In the genomic region with DNA sequence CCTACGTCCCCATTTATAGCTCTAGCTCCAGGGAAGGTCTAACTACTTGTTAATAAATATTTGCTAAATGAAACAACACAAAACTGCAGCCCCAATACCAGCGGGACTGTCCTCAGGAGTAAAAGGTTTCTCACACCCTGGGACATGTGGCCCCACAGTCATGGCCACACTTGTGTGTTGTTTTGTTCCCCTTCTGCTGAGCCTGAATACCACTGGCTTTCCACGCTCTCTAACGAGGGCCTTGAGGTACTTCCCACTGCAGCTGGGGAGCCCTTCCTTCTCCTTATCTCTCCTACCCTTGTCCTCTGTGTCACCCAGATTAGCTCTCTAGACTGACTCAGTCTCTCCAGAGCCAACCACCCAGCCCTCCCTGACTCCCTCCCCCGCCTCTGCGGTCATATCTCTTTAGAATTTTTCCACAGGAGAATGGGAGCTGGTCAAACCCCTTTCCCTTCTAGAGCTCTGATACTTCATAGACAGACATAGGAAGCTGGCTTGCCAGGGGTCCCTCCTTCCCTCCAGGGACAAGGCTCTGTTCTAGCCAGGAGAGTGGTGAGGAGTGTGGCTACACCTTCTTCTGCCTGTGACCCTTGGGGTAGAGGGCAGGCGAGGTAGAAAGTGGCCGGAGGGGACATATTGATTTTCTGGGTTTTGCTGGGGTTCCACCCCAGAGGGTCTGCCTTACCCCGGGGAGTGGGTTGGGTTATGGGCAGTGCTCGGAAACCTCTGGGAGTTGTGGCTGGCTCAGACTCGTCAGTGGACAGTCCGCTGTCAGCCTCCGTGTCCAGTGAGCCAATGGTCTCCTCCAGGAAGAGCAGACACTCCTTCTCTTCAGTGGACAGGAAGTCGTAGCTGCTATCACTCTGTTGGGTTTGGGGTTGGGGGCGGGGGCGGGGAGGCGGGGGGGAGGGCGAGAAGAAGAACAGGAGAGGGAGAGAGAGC, we compare ENCODE assay signal across 13 cellular contexts. TPM values are rescaled to one million over a fixed set of nuclear protein-coding genes. Genes with fewer than 3 reads are reported as not detected.
A peak's percentile ranks its signal among the peaks of the same experiment; 100 is the strongest.
DNase-seq lines count a peak whose midpoint lies in the region; ATAC-seq and TF ChIP-seq lines count a peak whose summit lies in the region.
"Had no signal": no experiment of that assay in that cellular context is flagged by ENCODE, and none has a peak within 500 bp of the region (broad histone marks: within the 10 kb centered on the region; RNA-seq: fewer than 3 reads in every experiment).

No MANE protein-coding gene starts in this region.

- TF ChIP-seq EP300 in SK-N-SH (IDR thresholded peaks at IDR 0.05; ENCODE audit: borderline replicate concordance in 1 of 2, low read depth in 1 of 2, low read length in 1 of 2), result no peak

- peak overlapping the region; percentile 43 for H4K8ac ChIP-seq in trophoblast cell (ENCODE audit: low read depth, low read length)

- POLR2A ChIA-PET in SK-N-SH (lab: Yijun Ruan, JAX), result no interaction called here

- H3K9me3 Mint-ChIP-seq in activated T-cell treated with anti-CD3 and anti-CD28 coated beads, Interleukin-2, amount 50 U/mL, for 4 hours, result no peaks in the 10 kb centered on the region

- H3K18ac ChIP-seq in trophoblast cell (ENCODE audit: low read length), result no peak overlapping the region

- H3K9ac ChIP-seq in SK-N-SH (0 out of 2 replicates have a peak overlapping the region, but pooled peaks have one; percentile 17), trophoblast cell (ENCODE audit: low read length) (no peak overlapping the region), Karpas-422 (ENCODE audit: low read length) (no peak overlapping the region)

- H3K14ac ChIP-seq in trophoblast cell (ENCODE audit: low read length), result no peak overlapping the region

- peak overlapping the region; percentile 52 to 91 for H3K27ac ChIP-seq in SK-N-SH (ENCODE audit: low read depth in 2 of 2, low read length in 1 of 2)
- H3K27ac ChIP-seq in trophoblast cell (ENCODE audit: low read depth, low read length), result no peak overlapping the region
- H3K27ac ChIP-seq in Karpas-422 (ENCODE audit: low read length), result no peak overlapping the region

- H3K9me2 ChIP-seq in SK-N-SH (no peaks in the 10 kb centered on the region), Karpas-422 (replicated peaks; ENCODE audit: insufficient read depth, low read length) (no peaks in the 10 kb centered on the region)

- 52% methylated on average over 12 of the region's 18 CpGs for WGBS in SK-N-SH (ENCODE audit: low lambda C conversion rate)
- no CpG with 5 or more reads among the region's 18 CpGs for WGBS in trophoblast cell (ENCODE audit: extremely low coverage, insufficient coverage, insufficient read length)

- H3K27me3 ChIP-seq in SK-N-SH (ENCODE audit: insufficient read depth), result no peaks in the 10 kb centered on the region
- H3K27me3 ChIP-seq in trophoblast cell (ENCODE audit: insufficient read depth, low read length), result no peaks in the 10 kb centered on the region
- no peaks in the 10 kb centered on the region for H3K27me3 ChIP-seq in Karpas-422 (ENCODE audit: low read length)

- H3F3A ChIP-seq in SK-N-SH (replicated peaks; ENCODE audit: insufficient read depth), result peaks cover 17% of the 10 kb centered on the region

- no peak overlapping the region for H2AK5ac ChIP-seq in trophoblast cell (ENCODE audit: low read length)

- H2BK12ac ChIP-seq in trophoblast cell (ENCODE audit: low read length), result peak overlapping the region; percentile 45

- H4K12ac ChIP-seq in trophoblast cell (ENCODE audit: low read depth, low read length), result no peak overlapping the region

- no peak for ATAC-seq in activated T-cell treated with anti-CD3 and anti-CD28 coated beads, Interleukin-2, amount 50 U/mL, for 4 hours
- no peak for ATAC-seq in esophagus mucosa

- no peak overlapping the region for H3K4me3 Mint-ChIP-seq in activated T-cell treated with anti-CD3 and anti-CD28 coated beads, Interleukin-2, amount 50 U/mL, for 4 hours

- peaks cover 22% of the 10 kb centered on the region for H3K27me3 Mint-ChIP-seq in activated T-cell treated with anti-CD3 and anti-CD28 coated beads, Interleukin-2, amount 50 U/mL, for 4 hours (ENCODE audit: low read depth)

- peaks cover 8 to 43% of the 10 kb centered on the region in 2 experiments for H3K4me1 ChIP-seq in SK-N-SH (ENCODE audit: control insufficient read depth in 1 of 2, insufficient read depth in 2 of 2, low read depth in 1 of 2, low read length in 1 of 2)
- H3K4me1 ChIP-seq in trophoblast cell (ENCODE audit: control insufficient read depth in 1 of 2, insufficient read depth in 2 of 2, low read length in 2 of 2), result peaks cover 7 to 9% of the 10 kb centered on the region in 2 experiments
- no peaks in the 10 kb centered on the region for H3K4me1 ChIP-seq in Karpas-422 (ENCODE audit: low read length)

- no peak overlapping the region for H3K23ac ChIP-seq in trophoblast cell (ENCODE audit: low read length)

- H3K4me1 Mint-ChIP-seq in activated T-cell treated with anti-CD3 and anti-CD28 coated beads, Interleukin-2, amount 50 U/mL, for 4 hours (ENCODE audit: low read depth), result no peaks in the 10 kb centered on the region

- CTCF ChIA-PET in SK-N-SH (lab: Yijun Ruan, JAX), result interaction anchor here (0.5 to 1.6 kb wide), 4 partner anchors 22 to 60 kb away, joined by 3 to 4 read pairs (median 3); a partner anchor contains a TSS

- no peak for TF ChIP-seq RAD21 in SK-N-SH (IDR thresholded peaks at IDR 0.05; ENCODE audit: low read length)

- H2BK5ac ChIP-seq in trophoblast cell (ENCODE audit: low read depth, low read length, poor library complexity), result no peak overlapping the region

- no peaks in the 10 kb centered on the region for H3K9me3 ChIP-seq in SK-N-SH
- H3K9me3 ChIP-seq in trophoblast cell (ENCODE audit: insufficient read depth, low read depth, low read length), result no peaks in the 10 kb centered on the region
- no peaks in the 10 kb centered on the region for H3K9me3 ChIP-seq in Karpas-422 (ENCODE audit: low read length)

- TF ChIP-seq CTCF in SK-N-SH (IDR thresholded peaks at IDR 0.05) (no peak), fibroblast of villous mesenchyme (IDR thresholded peaks at IDR 0.05; ENCODE audit: insufficient read depth, low read depth, low read length) (no peak)

- H2AFZ ChIP-seq in SK-N-SH (ENCODE audit: low read depth) (no peak overlapping the region), trophoblast cell (ENCODE audit: insufficient read depth, low read length, poor library complexity) (peak overlapping the region; percentile 11), Karpas-422 (ENCODE audit: low read length) (no peak overlapping the region)

- no peak overlapping the region for H3K4ac ChIP-seq in trophoblast cell (ENCODE audit: low read depth, low read length)

- H2BK120ac ChIP-seq in trophoblast cell (ENCODE audit: insufficient read depth, low read length, poor library complexity), result peak overlapping the region; percentile 64

- H4K20me1 ChIP-seq in SK-N-SH (ENCODE audit: insufficient read depth) (no peaks in the 10 kb centered on the region), Karpas-422 (ENCODE audit: insufficient read depth, low read depth, low read length) (no peaks in the 10 kb centered on the region)

- H3K79me2 ChIP-seq in SK-N-SH (ENCODE audit: insufficient read depth) (no peaks in the 10 kb centered on the region), trophoblast cell (ENCODE audit: control insufficient read depth, insufficient read depth, low read length, poor library complexity) (no peaks in the 10 kb centered on the region), Karpas-422 (ENCODE audit: low read length) (no peaks in the 10 kb centered on the region)

- peak; percentile 50 for DNase-seq in Daoy (ENCODE audit: low read depth)
- DNase-seq in SK-N-SH, result no peak
- peak; percentile 33 for DNase-seq in fibroblast of villous mesenchyme (ENCODE audit: low read depth)
- no peak for DNase-seq in trophoblast cell
- no peak for DNase-seq in activated T-cell treated with anti-CD3 and anti-CD28 coated beads, Interleukin-2, amount 50 U/mL, for 4 hours
- no peak for DNase-seq in NCI-H146 (lab: John Stamatoyannopoulos, UW)
- no peak for DNase-seq in Karpas-422
- DNase-seq: DMS 273 treated with DMSO at 0.1 percent for 48 hours; effector CD8-positive, alpha-beta T cell; NCI-H526 had no signal

- H3K4me2 ChIP-seq in SK-N-SH (no peak overlapping the region; the same call in 1 of the 2 replicates), trophoblast cell (ENCODE audit: low read length) (no peak overlapping the region), Karpas-422 (ENCODE audit: low read depth, low read length, poor library complexity, severe bottlenecking) (no peak overlapping the region)

- peaks cover 2% of the 10 kb centered on the region for H3K79me1 ChIP-seq in trophoblast cell (ENCODE audit: low read length)

- H4K91ac ChIP-seq in trophoblast cell (ENCODE audit: low read depth, low read length), result no peak overlapping the region

- H3K36me3 Mint-ChIP-seq in activated T-cell treated with anti-CD3 and anti-CD28 coated beads, Interleukin-2, amount 50 U/mL, for 4 hours (ENCODE audit: insufficient read depth), result no peaks in the 10 kb centered on the region

- H3K4me3 ChIP-seq in SK-N-SH (ENCODE audit: low read depth in 2 of 2, low read length in 1 of 2) (no peak overlapping the region), fibroblast of villous mesenchyme (ENCODE audit: low read depth, low read length) (no peak overlapping the region), trophoblast cell (ENCODE audit: low read depth, low read length) (no peak overlapping the region), Karpas-422 (ENCODE audit: low read length) (no peak overlapping the region)

- H3K36me3 ChIP-seq in SK-N-SH (replicated peaks in 1 of 2; ENCODE audit: control insufficient read depth in 1 of 2, insufficient read depth in 2 of 2, low read length in 1 of 2), result no peaks in the 10 kb centered on the region
- no peaks in the 10 kb centered on the region for H3K36me3 ChIP-seq in trophoblast cell (ENCODE audit: control insufficient read depth in 1 of 2, insufficient read depth in 2 of 2, low read length in 2 of 2)
- H3K36me3 ChIP-seq in Karpas-422 (ENCODE audit: insufficient read depth, low read length), result no peaks in the 10 kb centered on the region

RNA-seq across cellular contexts. Expression of a gene that starts 8.1 kb away (rescaled TPM):
- 0.11 TPM in 1 of 2 replicates, not detected in the other for total RNA-seq in Daoy (2014; rRNA removed; shearing (Covaris generic))
- 0.02 TPM in 1 of 2 replicates, not detected in the other for polyA plus RNA-seq in SK-N-SH (2012; rRNA removed)
- polyA plus RNA-seq in SK-N-SH (2012; cell fraction: cytosol; rRNA removed), result 0.01 TPM in 1 of 2 replicates, not detected in the other
- polyA plus RNA-seq in SK-N-SH (2012; cell fraction: nucleus; rRNA removed), result 0.02 TPM in 2 replicates
- total RNA-seq in fibroblast of villous mesenchyme, result under 0.01 TPM in 1 of 2 replicates, not detected in the other
- 2.6 and 2.8 TPM in 2 replicates for polyA plus RNA-seq in trophoblast cell (2013)
- under 1 TPM; 0.03 to 0.11 (median 0.08) TPM for total RNA-seq in activated T-cell treated with anti-CD3 and anti-CD28 coated beads, Interleukin-2, amount 50 U/mL, for 4 hours
- 62.2 TPM for total RNA-seq in esophagus mucosa
- total RNA-seq in Karpas-422 (2014; rRNA removed; shearing (Covaris generic); ENCODE audit: low replicate concordance), result not detected in 2 replicates
- total RNA-seq: activated CD8-positive, alpha-beta memory T cell treated with anti-CD3 and anti-CD28 coated beads for 36 hours had no signal
- polyA plus RNA-seq: neural cell had no signal

RNA-seq across cellular contexts. Expression of a gene that starts 26.5 kb away (rescaled TPM):
- 4.5 and 7.0 TPM in 2 replicates for total RNA-seq in Daoy (2014; rRNA removed; shearing (Covaris generic))
- polyA plus RNA-seq in SK-N-SH (2012; rRNA removed), result 0.79 and 0.91 TPM in 2 replicates
- polyA plus RNA-seq in SK-N-SH (2012; cell fraction: cytosol; rRNA removed), result 1.1 TPM in 2 replicates
- polyA plus RNA-seq in SK-N-SH (2012; cell fraction: nucleus; rRNA removed), result 1.4 and 2.5 TPM in 2 replicates
- total RNA-seq in fibroblast of villous mesenchyme (10.6 and 16.0 TPM in 2 replicates), esophagus mucosa (14.4 TPM)
- 9.4 and 9.6 TPM in 2 replicates for polyA plus RNA-seq in trophoblast cell (2013)
- 10 to 100 TPM in 1 of 3 donors, 1 to 10 TPM in 2; 9.1 to 10.2 (median 9.9) TPM for total RNA-seq in activated T-cell treated with anti-CD3 and anti-CD28 coated beads, Interleukin-2, amount 50 U/mL, for 4 hours
- not detected in 2 replicates for total RNA-seq in Karpas-422 (2014; rRNA removed; shearing (Covaris generic); ENCODE audit: low replicate concordance)

RNA-seq across cellular contexts. Expression of a gene that starts 28.6 kb away (rescaled TPM):
- 2.1 and 2.2 TPM in 2 replicates for total RNA-seq in Daoy (2014; rRNA removed; shearing (Covaris generic))
- polyA plus RNA-seq in SK-N-SH (2012; rRNA removed), result 1.8 and 2.8 TPM in 2 replicates
- 2.0 and 2.1 TPM in 2 replicates for polyA plus RNA-seq in SK-N-SH (2012; cell fraction: cytosol; rRNA removed)
- polyA plus RNA-seq in SK-N-SH (2012; cell fraction: nucleus; rRNA removed), result 4.1 and 7.9 TPM in 2 replicates
- total RNA-seq in fibroblast of villous mesenchyme, result 6.9 and 8.7 TPM in 2 replicates
- polyA plus RNA-seq in trophoblast cell (2013), result 7.5 and 7.6 TPM in 2 replicates
- 1 to 10 TPM; 2.8 to 5.7 (median 4.1) TPM for total RNA-seq in activated T-cell treated with anti-CD3 and anti-CD28 coated beads, Interleukin-2, amount 50 U/mL, for 4 hours
- 20.3 TPM for total RNA-seq in esophagus mucosa
- 0.07 TPM in 1 of 2 replicates, not detected in the other for total RNA-seq in Karpas-422 (2014; rRNA removed; shearing (Covaris generic); ENCODE audit: low replicate concordance)

RNA-seq across cellular contexts. Expression of a gene that starts 54.2 kb away (rescaled TPM):
- not detected in 2 replicates for total RNA-seq in Daoy (2014; rRNA removed; shearing (Covaris generic))
- polyA plus RNA-seq in SK-N-SH (2012; rRNA removed), result not detected in 2 replicates
- polyA plus RNA-seq in SK-N-SH (2012; cell fraction: cytosol; rRNA removed), result not detected in 2 replicates
- polyA plus RNA-seq in SK-N-SH (2012; cell fraction: nucleus; rRNA removed), result not detected in 2 replicates
- not detected in 2 replicates for total RNA-seq in fibroblast of villous mesenchyme
- 0.01 TPM in 1 of 2 replicates, not detected in the other for polyA plus RNA-seq in trophoblast cell (2013)
- not detected for total RNA-seq in activated T-cell treated with anti-CD3 and anti-CD28 coated beads, Interleukin-2, amount 50 U/mL, for 4 hours
- 0.08 TPM for total RNA-seq in esophagus mucosa
- not detected in 2 replicates for total RNA-seq in Karpas-422 (2014; rRNA removed; shearing (Covaris generic); ENCODE audit: low replicate concordance)
- total RNA-seq: activated CD8-positive, alpha-beta memory T cell treated with anti-CD3 and anti-CD28 coated beads for 36 hours had no signal
- polyA plus RNA-seq: neural cell had no signal

Comparison
In these comparisons a context has a peak if more than half of its experiments do, and no peak if none do; other contexts are left out.
1. DNase-seq: peak in Daoy (single experiment) and fibroblast of villous mesenchyme (single experiment); none in SK-N-SH (single experiment), trophoblast cell (0 of 2), activated T-cell treated with anti-CD3 and anti-CD28 coated beads, Interleukin-2, amount 50 U/mL, for 4 hours (single experiment), NCI-H146 (single experiment) and Karpas-422 (single experiment).
2. H3K27ac ChIP-seq: peak in SK-N-SH (2 of 2); none in trophoblast cell (single experiment) and Karpas-422 (single experiment).
3. RNA of a gene that starts 8.1 kb away (total RNA-seq): 62.2 TPM in esophagus mucosa (single experiment); 0.11 TPM in Daoy, 0.03 to 0.11 TPM in activated T-cell treated with anti-CD3 and anti-CD28 coated beads, Interleukin-2, amount 50 U/mL, for 4 hours, under 0.01 TPM in fibroblast of villous mesenchyme and not detected in Karpas-422; every median in the first group is over 10 times any median in the second.